In the genomic region with DNA sequence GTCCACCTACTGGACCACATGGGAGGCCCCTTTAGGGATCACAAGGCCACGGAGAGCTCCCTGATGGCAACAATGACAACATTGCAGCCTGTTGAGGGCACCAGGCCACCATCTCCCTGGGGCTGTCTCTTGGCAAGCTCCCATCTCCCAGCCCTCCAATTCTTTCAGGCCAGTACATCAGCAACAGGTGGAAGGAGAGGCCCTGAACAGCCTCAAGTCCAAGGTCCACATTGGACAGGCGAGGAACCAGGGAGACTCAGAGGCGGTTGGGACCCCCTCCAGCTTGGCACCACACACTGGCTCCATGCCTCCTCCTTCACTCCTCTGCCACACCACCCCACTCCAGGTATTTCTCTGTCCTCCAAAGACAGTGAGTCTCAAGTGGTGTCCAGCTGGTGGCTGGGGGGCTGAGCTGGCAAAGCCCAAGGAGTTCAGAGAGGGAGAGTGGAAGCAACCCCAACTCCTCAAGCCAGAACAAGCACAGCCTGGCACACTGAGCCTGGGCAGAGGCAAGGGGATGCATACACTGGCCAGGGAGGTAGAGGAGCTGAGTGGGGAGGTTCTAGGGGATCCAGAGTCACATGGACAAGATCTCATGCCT, we compare ENCODE assay signal across 12 cellular contexts. TPM values are rescaled to one million over a fixed set of nuclear protein-coding genes. Genes with fewer than 3 reads are reported as not detected.
DNase-seq lines count a peak whose midpoint lies in the region; ATAC-seq lines count a peak whose summit lies in the region.
"Had no signal": no experiment of that assay in that cellular context is flagged by ENCODE, and none has a peak within 500 bp of the region (broad histone marks: within the 10 kb centered on the region; RNA-seq: fewer than 3 reads in every experiment).

No MANE protein-coding gene starts in this region.

- H3K9me3 Mint-ChIP-seq in activated naive CD4-positive, alpha-beta T cell treated with anti-CD3 and anti-CD28 coated beads for 36 hours = no peaks in the 10 kb centered on the region
- H3K9me3 Mint-ChIP-seq in activated naive CD8-positive, alpha-beta T cell (ENCODE audit: low read depth) = no peaks in the 10 kb centered on the region
- no peaks in the 10 kb centered on the region for H3K9me3 Mint-ChIP-seq in stimulated activated effector memory CD8-positive, alpha-beta T cell treated with anti-CD3 and anti-CD28 coated beads, Interleukin-12 subunit alpha, Interleukin-12 subunit beta, amount 100 ng/mL, for 72 hours

- ATAC-seq in stimulated activated effector memory CD8-positive, alpha-beta T cell treated with anti-CD3 and anti-CD28 coated beads, Interleukin-12 subunit alpha, Interleukin-12 subunit beta, amount 100 ng/mL, for 72 hours = no peak
- ATAC-seq in HG03439 (IDR thresholded peaks at IDR 0.05; ENCODE audit: unreplicated experiment) (no peak), GM19023 (IDR thresholded peaks at IDR 0.05; ENCODE audit: unreplicated experiment) (no peak)

- CTCF ChIA-PET in activated naive CD4-positive, alpha-beta T cell treated with anti-CD3 and anti-CD28 coated beads for 36 hours (lab: Charles Lee) = interaction anchor here (0.6 to 4.2 kb wide), 8 partner anchors 9 to 226 kb away, joined by 3 to 42 read pairs (median 8); no protein-coding TSS in a partner anchor

- peaks cover 65% of the 10 kb centered on the region for H3K4me1 Mint-ChIP-seq in activated naive CD4-positive, alpha-beta T cell treated with anti-CD3 and anti-CD28 coated beads for 36 hours (ENCODE audit: low read depth)
- peaks cover 58% of the 10 kb centered on the region for H3K4me1 Mint-ChIP-seq in activated naive CD8-positive, alpha-beta T cell (ENCODE audit: low read depth)
- peaks cover 67% of the 10 kb centered on the region for H3K4me1 Mint-ChIP-seq in stimulated activated effector memory CD8-positive, alpha-beta T cell treated with anti-CD3 and anti-CD28 coated beads, Interleukin-12 subunit alpha, Interleukin-12 subunit beta, amount 100 ng/mL, for 72 hours

- peak overlapping the region; percentile 98 for H3K27ac Mint-ChIP-seq in activated naive CD4-positive, alpha-beta T cell treated with anti-CD3 and anti-CD28 coated beads for 36 hours
- H3K27ac Mint-ChIP-seq in activated naive CD8-positive, alpha-beta T cell = peak overlapping the region; percentile 96
- peak overlapping the region; percentile 96 for H3K27ac Mint-ChIP-seq in stimulated activated effector memory CD8-positive, alpha-beta T cell treated with anti-CD3 and anti-CD28 coated beads, Interleukin-12 subunit alpha, Interleukin-12 subunit beta, amount 100 ng/mL, for 72 hours

- no peaks in the 10 kb centered on the region for H3K27me3 Mint-ChIP-seq in activated naive CD4-positive, alpha-beta T cell treated with anti-CD3 and anti-CD28 coated beads for 36 hours (ENCODE audit: low read depth)
- no peaks in the 10 kb centered on the region for H3K27me3 Mint-ChIP-seq in activated naive CD8-positive, alpha-beta T cell

- no peak for DNase-seq in activated naive CD4-positive, alpha-beta T cell treated with anti-CD3 and anti-CD28 coated beads for 36 hours
- DNase-seq in activated naive CD4-positive, alpha-beta T cell treated with anti-CD3 and anti-CD28 coated beads, Interleukin-2, amount 50 U/mL, for 16 hours = no peak
- no peak for DNase-seq in stimulated activated effector memory CD8-positive, alpha-beta T cell treated with anti-CD3 and anti-CD28 coated beads, Interleukin-12 subunit alpha, Interleukin-12 subunit beta, amount 100 ng/mL, for 72 hours (ENCODE audit: low spot score in 2 of 2)
- DNase-seq: activated CD4-positive, alpha-beta T cell treated with anti-CD3 and anti-CD28 coated beads for 1 hour; cerebellar nuclear complex; DMS 273 treated with DMSO at 0.1 percent for 48 hours; glutamatergic neuron; stimulated activated CD4-positive, alpha-beta T cell treated with anti-CD3 and anti-CD28 coated beads, Interleukin-2, amount 100 ng/mL, for 24 hours had no signal

- peaks cover 22% of the 10 kb centered on the region for H3K36me3 Mint-ChIP-seq in activated naive CD4-positive, alpha-beta T cell treated with anti-CD3 and anti-CD28 coated beads for 36 hours (ENCODE audit: low read depth)
- peaks cover 3% of the 10 kb centered on the region for H3K36me3 Mint-ChIP-seq in activated naive CD8-positive, alpha-beta T cell
- H3K36me3 Mint-ChIP-seq in stimulated activated effector memory CD8-positive, alpha-beta T cell treated with anti-CD3 and anti-CD28 coated beads, Interleukin-12 subunit alpha, Interleukin-12 subunit beta, amount 100 ng/mL, for 72 hours = peaks cover 34% of the 10 kb centered on the region

- H3K4me3 Mint-ChIP-seq in activated naive CD4-positive, alpha-beta T cell treated with anti-CD3 and anti-CD28 coated beads for 36 hours = peak overlapping the region; percentile 96
- peak overlapping the region; percentile 92 for H3K4me3 Mint-ChIP-seq in activated naive CD8-positive, alpha-beta T cell
- H3K4me3 Mint-ChIP-seq in stimulated activated effector memory CD8-positive, alpha-beta T cell treated with anti-CD3 and anti-CD28 coated beads, Interleukin-12 subunit alpha, Interleukin-12 subunit beta, amount 100 ng/mL, for 72 hours = peak overlapping the region; percentile 94

- intact Hi-C loops in activated naive CD4-positive, alpha-beta T cell treated with anti-CD3 and anti-CD28 coated beads for 36 hours (cut with micrococcal nuclease) = loop anchor here (5.0 to 10.0 kb wide), 2 partner anchors 147 to 510 kb away; a partner anchor contains a TSS

RNA-seq across cellular contexts. Expression of a gene that starts 1.3 kb away (rescaled TPM):
- total RNA-seq in activated naive CD4-positive, alpha-beta T cell treated with anti-CD3 and anti-CD28 coated beads for 36 hours = 100 to 1,000 TPM; 309 to 320 TPM

RNA-seq across cellular contexts. Expression of a gene that starts 5.9 kb away (rescaled TPM):
- total RNA-seq in activated naive CD4-positive, alpha-beta T cell treated with anti-CD3 and anti-CD28 coated beads for 36 hours = 10 to 100 TPM; 21.9 to 22.5 TPM

RNA-seq across cellular contexts. Expression of a gene that starts 16.9 kb away (rescaled TPM):
- total RNA-seq in activated naive CD4-positive, alpha-beta T cell treated with anti-CD3 and anti-CD28 coated beads for 36 hours = under 1 TPM; 0.41 to 0.47 TPM

RNA-seq across cellular contexts. Expression of a gene that starts 19.9 kb away (rescaled TPM):
- total RNA-seq in activated naive CD4-positive, alpha-beta T cell treated with anti-CD3 and anti-CD28 coated beads for 36 hours = 10 to 100 TPM; 28.2 to 32.2 TPM

RNA-seq across cellular contexts. Expression of a gene that starts 19.9 kb away (rescaled TPM):
- total RNA-seq in activated naive CD4-positive, alpha-beta T cell treated with anti-CD3 and anti-CD28 coated beads for 36 hours = not detected
- total RNA-seq: epithelial cell of proximal tubule had no signal
